Comparison of ENCODE assay signal across 27 cellular contexts in the genomic region with DNA sequence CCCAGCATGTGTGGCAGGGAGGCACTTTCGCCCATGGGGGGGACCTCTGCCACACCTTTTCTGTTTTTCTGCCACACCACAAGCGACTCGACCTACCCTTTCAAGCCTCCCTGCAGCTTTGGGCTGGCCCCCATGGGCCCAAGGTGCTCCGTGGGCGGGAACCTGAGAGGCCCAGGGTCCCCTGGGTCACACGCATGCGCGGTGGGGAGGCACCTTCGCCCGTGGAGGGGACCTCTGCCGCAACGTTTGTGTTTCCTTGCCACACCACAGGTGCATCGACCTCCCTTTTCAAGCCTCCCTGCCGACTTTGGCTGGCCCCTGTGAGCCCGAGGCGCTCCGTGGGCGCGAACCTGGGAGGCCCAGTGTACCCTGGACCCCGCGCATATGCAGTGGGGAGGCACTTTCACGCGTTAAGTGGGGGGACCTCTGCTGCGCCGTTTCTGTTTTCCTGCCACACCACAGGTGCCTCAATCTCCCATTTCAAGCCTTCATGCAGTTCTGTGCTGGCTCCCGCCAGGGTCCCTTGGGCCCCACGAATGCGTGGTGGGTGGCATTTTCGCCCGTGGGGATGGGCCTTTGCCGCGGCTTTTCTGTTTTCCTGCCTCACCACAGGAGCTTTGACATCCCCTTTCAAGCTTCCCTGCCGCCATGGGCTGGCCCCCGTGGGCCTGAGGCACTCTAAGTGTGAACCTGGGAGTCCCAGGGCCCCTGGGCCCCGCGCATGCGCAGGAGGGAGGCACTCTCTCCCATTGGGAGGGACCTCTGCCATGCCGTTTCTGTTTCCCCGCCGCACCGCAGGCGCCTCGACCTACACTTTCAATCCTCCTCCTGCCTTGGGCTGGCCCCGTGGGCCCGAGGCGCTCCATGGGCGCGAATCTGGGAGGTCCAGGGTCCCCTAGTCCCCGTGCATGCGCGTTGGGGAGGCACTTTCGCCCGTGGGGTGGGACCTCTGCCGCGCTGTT.
"Had no signal": no experiment of that assay in that cellular context is flagged by ENCODE, and none has a peak within 500 bp of the region (broad histone marks: within the 10 kb centered on the region; RNA-seq: fewer than 3 reads in every experiment).

No MANE protein-coding gene starts in this region.

- H3K27me3 ChIP-seq: adrenal gland, neutrophil, ovary, right atrium auricular region had no signal

- H3K27me3 Mint-ChIP-seq: activated CD4-positive, alpha-beta T cell treated with anti-CD3 and anti-CD28 coated beads for 36 hours; activated naive CD8-positive, alpha-beta T cell; stimulated activated naive CD8-positive, alpha-beta T cell treated with anti-CD3 and anti-CD28 coated beads, Interleukin-15, amount 100 ng/mL, for 72 hours had no signal

- H3K36me3 ChIP-seq: adrenal gland, neutrophil, ovary, right atrium auricular region, tibial artery had no signal

- H3K9me3 ChIP-seq: adrenal gland, ovary, psoas muscle had no signal

- H3K27ac Mint-ChIP-seq: activated CD4-positive, alpha-beta T cell treated with anti-CD3 and anti-CD28 coated beads for 36 hours; activated naive CD8-positive, alpha-beta T cell; activated T-helper 2 cell treated with anti-CD3 and anti-CD28 coated beads, Interferon-gamma antibody, Interleukin-2, Interleukin-4, amounts not matched to agents 10 μg/mL and 5 μg/mL and 100 μg/mL, durations not matched to agents 14 hours and 24 hours and 36 hours; nephron; WTC11 had no signal

- H3K27ac ChIP-seq: adrenal gland, neutrophil, ovary, psoas muscle, right atrium auricular region, tibial artery had no signal

- H3K36me3 Mint-ChIP-seq: activated naive CD8-positive, alpha-beta T cell had no signal

- H3K4me3 ChIP-seq: adrenal gland, ovary, psoas muscle, right atrium auricular region, tibial artery had no signal

- H3K4me1 ChIP-seq: adrenal gland, psoas muscle, right atrium auricular region, tibial artery had no signal

- ATAC-seq: activated CD4-positive, alpha-beta T cell treated with anti-CD3 and anti-CD28 coated beads for 36 hours; activated T-cell treated with anti-CD3 and anti-CD28 coated beads, Interleukin-2, amount 50 U/mL, for 4 hours; left colon; psoas muscle; stimulated activated naive CD8-positive, alpha-beta T cell treated with anti-CD3 and anti-CD28 coated beads, Interleukin-15, amount 100 ng/mL, for 72 hours; WTC11 had no signal

- H3K4me1 Mint-ChIP-seq: activated CD4-positive, alpha-beta T cell treated with anti-CD3 and anti-CD28 coated beads for 36 hours; nephron; stimulated activated naive CD8-positive, alpha-beta T cell treated with anti-CD3 and anti-CD28 coated beads, Interleukin-15, amount 100 ng/mL, for 72 hours; WTC11 had no signal

- H3K4me3 Mint-ChIP-seq: activated CD4-positive, alpha-beta T cell treated with anti-CD3 and anti-CD28 coated beads for 36 hours; activated naive CD8-positive, alpha-beta T cell; activated T-cell treated with anti-CD3 and anti-CD28 coated beads, Interleukin-2, amount 50 U/mL, for 4 hours; nephron; stimulated activated naive CD8-positive, alpha-beta T cell treated with anti-CD3 and anti-CD28 coated beads, Interleukin-15, amount 100 ng/mL, for 72 hours; WTC11 had no signal

- H3K9me3 Mint-ChIP-seq: activated T-cell treated with anti-CD3 and anti-CD28 coated beads, Interleukin-2, amount 50 U/mL, for 4 hours; activated T-helper 2 cell treated with anti-CD3 and anti-CD28 coated beads, Interferon-gamma antibody, Interleukin-2, Interleukin-4, amounts not matched to agents 10 μg/mL and 5 μg/mL and 100 μg/mL, durations not matched to agents 14 hours and 24 hours and 36 hours; nephron; WTC11 had no signal

- FAIRE-seq: astrocyte, keratinocyte had no signal

- DNase-seq: activated CD4-positive, alpha-beta T cell treated with anti-CD3 and anti-CD28 coated beads for 36 hours; activated CD4-positive, alpha-beta T cell treated with anti-CD3 and anti-CD28 coated beads, Interleukin-2, amount 50 U/mL, for 4 hours; activated CD8-positive, alpha-beta memory T cell treated with anti-CD3 and anti-CD28 coated beads, Interleukin-2, amount 50 U/mL, for 48 hours; activated naive CD4-positive, alpha-beta T cell; activated T-cell treated with anti-CD3 and anti-CD28 coated beads, Interleukin-2, amount 50 U/mL, for 4 hours; adrenal gland; central memory CD4-positive, alpha-beta T cell; dermis blood vessel endothelial cell; effector CD8-positive, alpha-beta T cell; erythroblast; foreskin fibroblast; left colon; mesenchymal stem cell; ovary; psoas muscle; stimulated activated CD4-positive, alpha-beta T cell treated with anti-CD3 and anti-CD28 coated beads, Interleukin-12 subunit alpha, Interleukin-12 subunit beta, amount 100 ng/mL, for 4 hours; stimulated activated CD4-positive, alpha-beta T cell treated with anti-CD3 and anti-CD28 coated beads, Interleukin-4, amount 100 ng/mL, for 4 hours; stimulated activated naive CD8-positive, alpha-beta T cell treated with anti-CD3 and anti-CD28 coated beads, Interleukin-15, amount 100 ng/mL, for 72 hours; tibial artery had no signal
